In genomic region chr2:167962436-167963226, GRCh38 we compare ENCODE assay signal across 1 cellular context.
TF ChIP-seq lines count a peak whose summit lies in the region.

No MANE protein-coding gene starts in this region.

TF ChIP-seq in K562, 482 proteins besides CTCF, POLR2A, EP300 and RAD21 (continued from another document and continues in another):
- no peak for TF ChIP-seq SMARCB1 (IDR thresholded peaks at IDR 0.05; ENCODE audit: insufficient read length, low read depth)
- TF ChIP-seq DPF2 (IDR thresholded peaks at IDR 0.05) = no peak
- TF ChIP-seq ZHX1 (conservative IDR thresholded peaks at IDR 0.05; ENCODE audit: low read length) = no peak
- TF ChIP-seq, protein P1, sequence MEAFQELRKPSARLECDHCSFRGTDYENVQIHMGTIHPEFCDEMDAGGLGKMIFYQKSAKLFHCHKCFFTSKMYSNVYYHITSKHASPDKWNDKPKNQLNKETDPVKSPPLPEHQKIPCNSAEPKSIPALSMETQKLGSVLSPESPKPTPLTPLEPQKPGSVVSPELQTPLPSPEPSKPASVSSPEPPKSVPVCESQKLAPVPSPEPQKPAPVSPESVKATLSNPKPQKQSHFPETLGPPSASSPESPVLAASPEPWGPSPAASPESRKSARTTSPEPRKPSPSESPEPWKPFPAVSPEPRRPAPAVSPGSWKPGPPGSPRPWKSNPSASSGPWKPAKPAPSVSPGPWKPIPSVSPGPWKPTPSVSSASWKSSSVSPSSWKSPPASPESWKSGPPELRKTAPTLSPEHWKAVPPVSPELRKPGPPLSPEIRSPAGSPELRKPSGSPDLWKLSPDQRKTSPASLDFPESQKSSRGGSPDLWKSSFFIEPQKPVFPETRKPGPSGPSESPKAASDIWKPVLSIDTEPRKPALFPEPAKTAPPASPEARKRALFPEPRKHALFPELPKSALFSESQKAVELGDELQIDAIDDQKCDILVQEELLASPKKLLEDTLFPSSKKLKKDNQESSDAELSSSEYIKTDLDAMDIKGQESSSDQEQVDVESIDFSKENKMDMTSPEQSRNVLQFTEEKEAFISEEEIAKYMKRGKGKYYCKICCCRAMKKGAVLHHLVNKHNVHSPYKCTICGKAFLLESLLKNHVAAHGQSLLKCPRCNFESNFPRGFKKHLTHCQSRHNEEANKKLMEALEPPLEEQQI (IDR thresholded peaks at IDR 0.05) = no peak
- TF ChIP-seq SETDB1 (IDR thresholded peaks at IDR 0.05; ENCODE audit: low read length) = no peak
- no peak for TF ChIP-seq MYBL2 (IDR thresholded peaks at IDR 0.05; ENCODE audit: low read depth)
- no peak for TF ChIP-seq MYBL2 (CRISPR knock-in tag; IDR thresholded peaks at IDR 0.05; ENCODE audit: borderline replicate concordance)
- no peak for TF ChIP-seq CREM (IDR thresholded peaks at IDR 0.05; ENCODE audit: low read depth)
- no peak for TF ChIP-seq ARID3A (IDR thresholded peaks at IDR 0.05; ENCODE audit: borderline replicate concordance, low read depth, low read length)
- TF ChIP-seq L3MBTL2 (IDR thresholded peaks at IDR 0.05) = no peak
- no peak for TF ChIP-seq POLR2B (IDR thresholded peaks at IDR 0.05; ENCODE audit: low read depth, partially characterized antibody)
- no peak for TF ChIP-seq KHSRP (IDR thresholded peaks at IDR 0.05)
- TF ChIP-seq E2F1 (CRISPR knock-in tag; IDR thresholded peaks at IDR 0.05) = no peak
- TF ChIP-seq WHSC1 (IDR thresholded peaks at IDR 0.05; ENCODE audit: low read length) = no peak
- TF ChIP-seq NR2C2 (CRISPR knock-in tag; IDR thresholded peaks at IDR 0.05) = no peak
- peak; percentile 36; the same call in 1 of the 2 replicates for TF ChIP-seq NR2C2 (tag; IDR thresholded peaks at IDR 0.05)
- no peak for TF ChIP-seq MYC (IDR thresholded peaks at IDR 0.05; ENCODE audit: low read depth, low read length)
- no peak for TF ChIP-seq MYC (CRISPR knock-in tag; IDR thresholded peaks at IDR 0.05; ENCODE audit: borderline replicate concordance, low read depth)
- TF ChIP-seq, protein P2, sequence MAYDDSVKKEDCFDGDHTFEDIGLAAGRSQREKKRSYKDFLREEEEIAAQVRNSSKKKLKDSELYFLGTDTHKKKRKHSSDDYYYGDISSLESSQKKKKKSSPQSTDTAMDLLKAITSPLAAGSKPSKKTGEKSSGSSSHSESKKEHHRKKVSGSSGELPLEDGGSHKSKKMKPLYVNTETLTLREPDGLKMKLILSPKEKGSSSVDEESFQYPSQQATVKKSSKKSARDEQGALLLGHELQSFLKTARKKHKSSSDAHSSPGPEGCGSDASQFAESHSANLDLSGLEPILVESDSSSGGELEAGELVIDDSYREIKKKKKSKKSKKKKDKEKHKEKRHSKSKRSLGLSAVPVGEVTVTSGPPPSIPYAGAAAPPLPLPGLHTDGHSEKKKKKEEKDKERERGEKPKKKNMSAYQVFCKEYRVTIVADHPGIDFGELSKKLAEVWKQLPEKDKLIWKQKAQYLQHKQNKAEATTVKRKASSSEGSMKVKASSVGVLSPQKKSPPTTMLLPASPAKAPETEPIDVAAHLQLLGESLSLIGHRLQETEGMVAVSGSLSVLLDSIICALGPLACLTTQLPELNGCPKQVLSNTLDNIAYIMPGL (CRISPR knock-in tag; IDR thresholded peaks at IDR 0.05) = no peak
- no peak for TF ChIP-seq GTF2E2 (tag; IDR thresholded peaks at IDR 0.05)
- TF ChIP-seq SRSF9 (IDR thresholded peaks at IDR 0.05; ENCODE audit: borderline replicate concordance, low read depth, low read length) = no peak
- TF ChIP-seq ZBTB11 (CRISPR knock-in tag; IDR thresholded peaks at IDR 0.05) = peak in 1 of 3 experiments; percentile 26; a peak in 1 of 6 replicates
- TF ChIP-seq RNF2 (IDR thresholded peaks at IDR 0.05) = no peak
- TF ChIP-seq TAF9B (IDR thresholded peaks at IDR 0.05; ENCODE audit: partially characterized antibody) = no peak
- no peak for TF ChIP-seq CREB3 (tag; conservative IDR thresholded peaks at IDR 0.05; ENCODE audit: low read depth)
- no peak for TF ChIP-seq THRA (IDR thresholded peaks at IDR 0.05)
- no peak for TF ChIP-seq U2AF1 (optimal IDR thresholded peaks at IDR 0.05; ENCODE audit: low read depth, low read length)
- TF ChIP-seq ZFX (CRISPR knock-in tag; IDR thresholded peaks at IDR 0.05) = peak; percentile 68
- no peak for TF ChIP-seq ZNF23 (CRISPR knock-in tag; IDR thresholded peaks at IDR 0.05)
- no peak for TF ChIP-seq GTF3C2 (IDR thresholded peaks at IDR 0.05; ENCODE audit: borderline replicate concordance, extremely low read depth, insufficient read length)
- TF ChIP-seq ZNF133 (CRISPR knock-in tag; IDR thresholded peaks at IDR 0.05) = no peak
- TF ChIP-seq EHMT2 (IDR thresholded peaks at IDR 0.05) = no peak
- no peak for TF ChIP-seq AFF1 (IDR thresholded peaks at IDR 0.05; ENCODE audit: low read depth in 1 of 2, partially characterized antibody in 2 of 2)
